7 cellular contexts compared by ENCODE assay signal in genomic region chr5:127222571-127223156, GRCh38.
ATAC-seq lines count a peak whose summit lies in the region.

No MANE protein-coding gene starts in this region.

- ATAC-seq in GM18861 (IDR thresholded peaks at IDR 0.05; ENCODE audit: unreplicated experiment), result peak; percentile 53
- ATAC-seq in GM19324 (IDR thresholded peaks at IDR 0.05; ENCODE audit: low FRiP score, unreplicated experiment), result peak; percentile 59
- ATAC-seq in GM21423 (IDR thresholded peaks at IDR 0.05; ENCODE audit: unreplicated experiment), result peak; percentile 62
- peak; percentile 82 for ATAC-seq in GM21825 (IDR thresholded peaks at IDR 0.05; ENCODE audit: unreplicated experiment)
- peak; percentile 74 for ATAC-seq in HG02885 (IDR thresholded peaks at IDR 0.05; ENCODE audit: poor library complexity, unreplicated experiment)
- peak; percentile 48 for ATAC-seq in HG03139 (IDR thresholded peaks at IDR 0.05; ENCODE audit: unreplicated experiment)
- ATAC-seq in HG03571 (IDR thresholded peaks at IDR 0.05; ENCODE audit: unreplicated experiment), result peak; percentile 73

Comparison
In these comparisons a context has a peak if more than half of its experiments do, and no peak if none do; other contexts are left out.
1. Peak in every context shown above with its lines: ATAC-seq.